In genomic region chr1:234955107-234955731, GRCh38 we compare ENCODE assay signal across 1 cellular context.
TF ChIP-seq lines count a peak whose summit lies in the region.

No MANE protein-coding gene starts in this region.

TF ChIP-seq in HepG2, 621 proteins besides CTCF, POLR2A, EP300 and RAD21 (continued from another document and continues in another):
- TF ChIP-seq SNAPC4 (CRISPR knock-in tag; IDR thresholded peaks at IDR 0.05) (no peak), HIC2 (CRISPR knock-in tag; IDR thresholded peaks at IDR 0.05; ENCODE audit: low read depth) (no peak), ZNF225 (CRISPR knock-in tag; IDR thresholded peaks at IDR 0.05) (no peak), ARID4A (CRISPR knock-in tag; IDR thresholded peaks at IDR 0.05; ENCODE audit: borderline replicate concordance) (no peak), RBM22 (optimal IDR thresholded peaks at IDR 0.05; ENCODE audit: low read length) (no peak), PHF8 (CRISPR knock-in tag; IDR thresholded peaks at IDR 0.05) (no peak), RFX5 (IDR thresholded peaks at IDR 0.05; ENCODE audit: low read depth, low read length) (no peak), ZMAT3 (CRISPR knock-in tag; conservative IDR thresholded peaks at IDR 0.05) (no peak), FLYWCH1 (CRISPR knock-in tag; IDR thresholded peaks at IDR 0.05) (no peak), NCOR1 (IDR thresholded peaks at IDR 0.05; ENCODE audit: borderline replicate concordance, low read length) (no peak), NFYC (CRISPR knock-in tag; IDR thresholded peaks at IDR 0.05) (no peak), SRY (CRISPR knock-in tag; IDR thresholded peaks at IDR 0.05) (0 out of 2 replicates have a peak, but pooled peaks have one; percentile 34), CEBPZ (IDR thresholded peaks at IDR 0.05; ENCODE audit: low read length) (no peak), U2AF1 (optimal IDR thresholded peaks at IDR 0.05; ENCODE audit: low read depth, low read length) (no peak), ZNF7 (CRISPR knock-in tag; IDR thresholded peaks at IDR 0.05) (no peak), ETS1 (CRISPR knock-in tag; IDR thresholded peaks at IDR 0.05) (no peak), HIVEP1 (CRISPR knock-in tag; IDR thresholded peaks at IDR 0.05) (0 out of 2 replicates have a peak, but pooled peaks have one; percentile 49), ZNF720 (CRISPR knock-in tag; IDR thresholded peaks at IDR 0.05) (no peak), ATF7-NPFF (CRISPR knock-in tag; IDR thresholded peaks at IDR 0.05; ENCODE audit: low read depth) (no peak), IRF2 (CRISPR knock-in tag; IDR thresholded peaks at IDR 0.05) (peak; percentile 34; the same call in 1 of the 2 replicates), RARA (CRISPR knock-in tag; IDR thresholded peaks at IDR 0.05) (peak; percentile 31; the same call in 1 of the 2 replicates), ZNF260 (CRISPR knock-in tag; IDR thresholded peaks at IDR 0.05; ENCODE audit: borderline replicate concordance, low read depth) (no peak), ZNF737 (CRISPR knock-in tag; IDR thresholded peaks at IDR 0.05; ENCODE audit: borderline replicate concordance) (no peak), DRAP1 (CRISPR knock-in tag; IDR thresholded peaks at IDR 0.05) (no peak), ZNF772 (CRISPR knock-in tag; IDR thresholded peaks at IDR 0.05) (no peak), STAT5B (CRISPR knock-in tag; IDR thresholded peaks at IDR 0.05) (no peak), ATRX (CRISPR knock-in tag; IDR thresholded peaks at IDR 0.05; ENCODE audit: borderline replicate concordance) (no peak), RNF2 (conservative IDR thresholded peaks at IDR 0.05; ENCODE audit: low read depth) (no peak), ZNF430 (CRISPR knock-in tag; IDR thresholded peaks at IDR 0.05) (0 out of 2 replicates have a peak, but pooled peaks have one; percentile 10), KLF15 (CRISPR knock-in tag; IDR thresholded peaks at IDR 0.05; ENCODE audit: borderline replicate concordance) (no peak), ARNTL (CRISPR knock-in tag; IDR thresholded peaks at IDR 0.05) (no peak), NR2F2 (IDR thresholded peaks at IDR 0.05; ENCODE audit: borderline replicate concordance, low read depth) (no peak), ZNF512B (CRISPR knock-in tag; IDR thresholded peaks at IDR 0.05; ENCODE audit: borderline replicate concordance) (no peak), FOXA3 (CRISPR knock-in tag; IDR thresholded peaks at IDR 0.05) (peak; percentile 35; the same call in 1 of the 2 replicates), MXD4 (CRISPR knock-in tag; IDR thresholded peaks at IDR 0.05) (no peak), ZNF235 (CRISPR knock-in tag; IDR thresholded peaks at IDR 0.05; ENCODE audit: borderline replicate concordance) (no peak; the same call in 1 of the 2 replicates), ZNF598 (CRISPR knock-in tag; IDR thresholded peaks at IDR 0.05; ENCODE audit: borderline replicate concordance) (0 out of 2 replicates have a peak, but pooled peaks have one; percentile 64), ZNF552 (CRISPR knock-in tag; IDR thresholded peaks at IDR 0.05; ENCODE audit: borderline replicate concordance) (no peak)
